In genomic region chr22:49209452-49210195, GRCh38 we compare ENCODE assay signal across 1 cellular context.
A peak's percentile ranks its signal among the peaks of the same experiment; 100 is the strongest.
TF ChIP-seq lines count a peak whose summit lies in the region.

No MANE protein-coding gene starts in this region.

TF ChIP-seq in HepG2, 621 proteins besides CTCF, POLR2A, EP300 and RAD21 (continued from another document and continues in another):
- TF ChIP-seq ZNF318 (CRISPR knock-in tag; IDR thresholded peaks at IDR 0.05) (no peak), LRRFIP1 (CRISPR knock-in tag; conservative IDR thresholded peaks at IDR 0.05) (no peak), NFIC (IDR thresholded peaks at IDR 0.05; ENCODE audit: low read length) (peak; percentile 63; the same call in 1 of the 2 replicates), ARNT2 (CRISPR knock-in tag; IDR thresholded peaks at IDR 0.05; ENCODE audit: low read depth) (no peak), MZF1 (CRISPR knock-in tag; IDR thresholded peaks at IDR 0.05; ENCODE audit: borderline replicate concordance) (no peak), HNF1B (CRISPR knock-in tag; IDR thresholded peaks at IDR 0.05) (peak; percentile 93), KLF9 (CRISPR knock-in tag; IDR thresholded peaks at IDR 0.05; ENCODE audit: low read depth) (no peak), EHMT2 (IDR thresholded peaks at IDR 0.05; ENCODE audit: borderline replicate concordance, low read depth, low read length) (no peak), SRY (CRISPR knock-in tag; IDR thresholded peaks at IDR 0.05) (no peak), GMEB1 (CRISPR knock-in tag; IDR thresholded peaks at IDR 0.05; ENCODE audit: borderline replicate concordance) (no peak), ARNTL (CRISPR knock-in tag; IDR thresholded peaks at IDR 0.05) (no peak), SRSF9 (IDR thresholded peaks at IDR 0.05; ENCODE audit: borderline replicate concordance, insufficient read depth, low read depth, low read length, poor library complexity, severe bottlenecking) (no peak), ZNF362 (CRISPR knock-in tag; IDR thresholded peaks at IDR 0.05; ENCODE audit: borderline replicate concordance) (no peak), ZNF777 (CRISPR knock-in tag; IDR thresholded peaks at IDR 0.05) (no peak), TCF12 (IDR thresholded peaks at IDR 0.05) (no peak), TCF12 (CRISPR knock-in tag; IDR thresholded peaks at IDR 0.05) (no peak), ZNF292 (CRISPR knock-in tag; IDR thresholded peaks at IDR 0.05; ENCODE audit: borderline replicate concordance, low read depth) (peak; percentile 94), MED13 (CRISPR knock-in tag; IDR thresholded peaks at IDR 0.05) (no peak), SKI (IDR thresholded peaks at IDR 0.05; ENCODE audit: partially characterized antibody) (no peak), GATA4 (IDR thresholded peaks at IDR 0.05; ENCODE audit: borderline replicate concordance, low read depth) (no peak), ZBTB33 (CRISPR knock-in tag; IDR thresholded peaks at IDR 0.05) (no peak), SAP130 (CRISPR knock-in tag; IDR thresholded peaks at IDR 0.05; ENCODE audit: low read depth) (peak; percentile 50; the same call in 1 of the 2 replicates), FOXK2 (IDR thresholded peaks at IDR 0.05) (no peak), NCOA5 (CRISPR knock-in tag; IDR thresholded peaks at IDR 0.05) (no peak), ZSCAN12 (CRISPR knock-in tag; IDR thresholded peaks at IDR 0.05) (no peak), GABPB1 (CRISPR knock-in tag; IDR thresholded peaks at IDR 0.05) (peak; percentile 53), FLYWCH1 (CRISPR knock-in tag; IDR thresholded peaks at IDR 0.05) (no peak), ZFP91 (CRISPR knock-in tag; IDR thresholded peaks at IDR 0.05; ENCODE audit: borderline replicate concordance) (peak; percentile 29; the same call in 1 of the 2 replicates), ZNF101 (CRISPR knock-in tag; IDR thresholded peaks at IDR 0.05; ENCODE audit: borderline replicate concordance, low read depth) (no peak), ZNF841 (CRISPR knock-in tag; IDR thresholded peaks at IDR 0.05; ENCODE audit: borderline replicate concordance) (no peak), NFE2 (CRISPR knock-in tag; IDR thresholded peaks at IDR 0.05) (no peak), AGO2 (optimal IDR thresholded peaks at IDR 0.05; ENCODE audit: low read depth, low read length) (no peak), TFE3 (CRISPR knock-in tag; IDR thresholded peaks at IDR 0.05) (no peak), TGIF2 (CRISPR knock-in tag; IDR thresholded peaks at IDR 0.05) (no peak), TMF1 (CRISPR knock-in tag; IDR thresholded peaks at IDR 0.05; ENCODE audit: low read depth) (no peak), SKIL (CRISPR knock-in tag; IDR thresholded peaks at IDR 0.05; ENCODE audit: borderline replicate concordance) (no peak), ZFAT (CRISPR knock-in tag; conservative IDR thresholded peaks at IDR 0.05) (no peak), ZNF761 (CRISPR knock-in tag; conservative IDR thresholded peaks at IDR 0.05) (peak; percentile 94)
